8 cellular contexts compared by ENCODE assay signal in the genomic region with DNA sequence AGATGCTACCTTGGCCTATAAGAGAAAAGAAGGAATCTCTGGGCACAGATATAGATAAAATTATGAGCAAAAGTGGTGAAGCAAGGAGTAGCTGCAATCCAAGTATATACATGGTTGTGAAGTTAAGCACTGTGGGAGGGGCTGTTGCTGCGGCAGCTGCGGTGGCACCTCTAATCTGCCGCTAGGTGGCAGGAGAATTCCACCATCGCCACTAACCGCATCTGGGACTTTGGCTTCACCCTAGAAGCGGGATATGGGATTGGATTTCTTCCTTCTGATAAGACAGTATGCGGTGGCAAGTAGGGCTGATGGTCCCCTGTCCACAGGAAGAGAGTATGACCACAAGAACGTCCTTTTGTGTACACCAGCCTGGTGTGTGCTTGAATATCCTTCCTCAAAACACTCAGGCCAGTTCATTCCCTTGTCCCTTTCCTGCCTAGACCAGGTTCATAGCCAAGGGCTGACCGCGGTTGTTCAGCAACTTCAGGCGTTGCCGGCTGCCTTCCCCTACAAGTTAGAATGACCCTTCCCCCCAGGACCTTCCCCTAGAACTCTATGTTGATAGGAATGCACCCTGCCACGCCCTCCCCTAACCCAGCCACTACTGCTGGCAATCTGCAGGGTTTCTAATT. TPM values are rescaled to one million over a fixed set of nuclear protein-coding genes. Genes with fewer than 3 reads are reported as not detected.
DNase-seq lines count a peak whose midpoint lies in the region; ATAC-seq, FAIRE-seq and TF ChIP-seq lines count a peak whose summit lies in the region.

No MANE protein-coding gene starts in this region.

- H3K9ac ChIP-seq in keratinocyte (ENCODE audit: control insufficient read depth, extremely low read depth, insufficient read depth, low read length) = no peak overlapping the region

- no peak for FAIRE-seq in keratinocyte (lab: Jason Lieb, UNC)

- ATAC-seq in GM18907 (IDR thresholded peaks at IDR 0.05; ENCODE audit: unreplicated experiment) = no peak

- H4K20me1 ChIP-seq in keratinocyte (ENCODE audit: control insufficient read depth, extremely low read depth, insufficient read depth, low read length) = no peaks in the 10 kb centered on the region

- H3K36me3 ChIP-seq in keratinocyte (ENCODE audit: control insufficient read depth in 2 of 2, extremely low read depth in 1 of 2, insufficient read depth in 2 of 2, low read length in 2 of 2) = no peaks in the 10 kb centered on the region

- no peaks in the 10 kb centered on the region for H3K4me1 ChIP-seq in keratinocyte (ENCODE audit: control insufficient read depth, extremely low read depth, insufficient read depth, low read length)

- in situ Hi-C loops in SK-MEL-5 (cut with HindIII; ENCODE audit: low pct_unique_long_range_greater_than_20kb, low sequenced_read_pairs) = no loop called here

- TF ChIP-seq CTCF in 22Rv1 (IDR thresholded peaks at IDR 0.05) = peak; percentile 89
- TF ChIP-seq CTCF in GM10266 (IDR thresholded peaks at IDR 0.05; ENCODE audit: control insufficient read depth, insufficient read depth, low read depth, missing control alignments) = peak; percentile 64
- TF ChIP-seq CTCF in cardiac fibroblast (IDR thresholded peaks at IDR 0.05; ENCODE audit: low read depth, low read length) = peak; percentile 66
- TF ChIP-seq CTCF in keratinocyte (optimal IDR thresholded peaks at IDR 0.05 in 1 of 3, IDR thresholded peaks at IDR 0.05 in 1 of 3, conservative IDR thresholded peaks at IDR 0.05 in 1 of 3; ENCODE audit: extremely low read depth in 1 of 3, insufficient read depth in 2 of 3, low read length in 3 of 3) = peak; percentile 45 to 67 (median 67)

- H3K4me3 ChIP-seq in cardiac fibroblast (replicated peaks in 1 of 2; ENCODE audit: low read depth in 2 of 2, low read length in 2 of 2) (no peak overlapping the region), keratinocyte (ENCODE audit: control insufficient read depth in 2 of 3, extremely low read depth in 1 of 3, insufficient read depth in 2 of 3, low read depth in 1 of 3, low read length in 3 of 3) (no peak overlapping the region)

- no peaks in the 10 kb centered on the region for H3K9me1 ChIP-seq in keratinocyte (ENCODE audit: control insufficient read depth, extremely low read depth, insufficient read depth, low read length)

- DNase-seq in GM10266 (ENCODE audit: extremely low spot score) (peak; percentile 45), M059J (ENCODE audit: low read depth) (peak; percentile 54), SK-MEL-5 (ENCODE audit: low read depth, low spot score) (peak; percentile 83), cardiac fibroblast (ENCODE audit: low read depth in 2 of 2) (peak; percentile 50 to 53), keratinocyte (ENCODE audit: low read depth, low spot score) (no peak)
- DNase-seq in stimulated activated CD4-positive, alpha-beta T cell treated with anti-CD3 and anti-CD28 coated beads, Interleukin-2, amount 100 ng/mL, for 48 hours = peak; percentile 40 to 41

- H3K27ac ChIP-seq in 22Rv1 (no peak overlapping the region), keratinocyte (ENCODE audit: control insufficient read depth, insufficient read depth, low read length) (no peak overlapping the region)

- no peaks in the 10 kb centered on the region for H3K79me2 ChIP-seq in keratinocyte (ENCODE audit: control insufficient read depth, insufficient read depth, low read length)

- H2AFZ ChIP-seq in keratinocyte (ENCODE audit: control insufficient read depth, low read length) = no peak overlapping the region

- no peak overlapping the region for H3K4me2 ChIP-seq in keratinocyte (ENCODE audit: control insufficient read depth, extremely low read depth, insufficient read depth, low read depth, low read length)

- dilution Hi-C loops in keratinocyte (cut with MboI; ENCODE audit: extremely low pct_ligation_motif_present, low sequenced_read_pairs) = no loop called here

- peaks cover 6% of the 10 kb centered on the region for H3K9me3 ChIP-seq in keratinocyte (ENCODE audit: control insufficient read depth, low read depth, low read length)

- H3K27me3 ChIP-seq in keratinocyte (ENCODE audit: control insufficient read depth, extremely low read depth, insufficient read depth, low read length) = no peaks in the 10 kb centered on the region

RNA-seq across cellular contexts. Expression of gene MAGEL2, which starts 5.1 kb away (rescaled TPM):
- 0.02 TPM in 1 of 2 replicates, not detected in the other for total RNA-seq in M059J (2014; rRNA removed; shearing (Covaris generic))
- total RNA-seq in SK-MEL-5 (2014; rRNA removed; shearing (Covaris generic)) = 0.88 and 0.95 TPM in 2 replicates
- 5.2 and 6.4 TPM in 2 replicates for polyA plus RNA-seq in SK-MEL-5 (2015; cell fraction: cytosol; rRNA removed)
- polyA plus RNA-seq in SK-MEL-5 (2015; cell fraction: nucleus; rRNA removed) = 1.9 and 4.1 TPM in 2 replicates
- not detected in 3 replicates for polyA plus RNA-seq in keratinocyte
- polyA plus RNA-seq in keratinocyte (2011; ENCODE audit: low read depth) = not detected
- polyA plus RNA-seq in keratinocyte (2011; cell fraction: cytosol; rRNA removed) = not detected in 2 replicates
- polyA plus RNA-seq in keratinocyte (2011; cell fraction: nucleus; rRNA removed) = not detected in 2 replicates
- not detected in 2 replicates for polyA plus RNA-seq in keratinocyte (2012; ENCODE audit: low replicate concordance)
- not detected in 3 replicates for polyA minus RNA-seq in keratinocyte
- polyA minus RNA-seq in keratinocyte (2011; cell fraction: cytosol; rRNA and poly(A)+ RNA removed) = not detected
- polyA minus RNA-seq in keratinocyte (2011; cell fraction: nucleus; rRNA and poly(A)+ RNA removed) = not detected in 2 replicates

RNA-seq across cellular contexts. Expression of gene NDN, which starts 44.6 kb away (rescaled TPM):
- total RNA-seq in M059J (2014; rRNA removed; shearing (Covaris generic)) = not detected in 2 replicates
- total RNA-seq in SK-MEL-5 (2014; rRNA removed; shearing (Covaris generic)) = 29.9 and 39.3 TPM in 2 replicates
- 45.0 and 45.4 TPM in 2 replicates for polyA plus RNA-seq in SK-MEL-5 (2015; cell fraction: cytosol; rRNA removed)
- polyA plus RNA-seq in SK-MEL-5 (2015; cell fraction: nucleus; rRNA removed) = 5.0 and 7.5 TPM in 2 replicates
- 0.57 to 0.76 TPM (median 0.75 TPM) in 3 replicates for polyA plus RNA-seq in keratinocyte
- 0.37 TPM for polyA plus RNA-seq in keratinocyte (2011; ENCODE audit: low read depth)
- 0.29 and 1.2 TPM in 2 replicates for polyA plus RNA-seq in keratinocyte (2011; cell fraction: cytosol; rRNA removed)
- polyA plus RNA-seq in keratinocyte (2011; cell fraction: nucleus; rRNA removed) = 1.0 and 1.4 TPM in 2 replicates
- 0.44 and 0.51 TPM in 2 replicates for polyA plus RNA-seq in keratinocyte (2012; ENCODE audit: low replicate concordance)
- 0.42 to 0.43 TPM in 2 of 3 replicates, not detected in the other for polyA minus RNA-seq in keratinocyte
- not detected for polyA minus RNA-seq in keratinocyte (2011; cell fraction: cytosol; rRNA and poly(A)+ RNA removed)
- polyA minus RNA-seq in keratinocyte (2011; cell fraction: nucleus; rRNA and poly(A)+ RNA removed) = 0.21 and 0.70 TPM in 2 replicates

Comparison
In these comparisons a context has a peak if more than half of its experiments do, and no peak if none do; other contexts are left out.
1. RNA of gene NDN, which starts 44.6 kb away (total RNA-seq): 29.9 to 39.3 TPM in SK-MEL-5; not detected in M059J; every median in the first group is over 10 times any median in the second.
2. Peak in every context shown above with its lines, with median percentiles within 50 percentile points of each other: CTCF ChIP-seq.